ENCODE assay signal across 1 cellular context in genomic region chr1:43482240-43482639, GRCh38.
TF ChIP-seq lines count a peak whose summit lies in the region.

No MANE protein-coding gene starts in this region.

TF ChIP-seq in GM12878, 131 proteins besides CTCF, POLR2A, EP300 and RAD21:
- no peak for TF ChIP-seq LARP7 (IDR thresholded peaks at IDR 0.05)
- no peak for TF ChIP-seq SUZ12 (IDR thresholded peaks at IDR 0.05; ENCODE audit: unreplicated experiment)
